In genomic region chr2:32559136-32559535, GRCh38 we compare ENCODE assay signal across 12 cellular contexts.
DNase-seq lines count a peak whose midpoint lies in the region; ATAC-seq, FAIRE-seq and TF ChIP-seq lines count a peak whose summit lies in the region.
"Had no signal": no experiment of that assay in that cellular context is flagged by ENCODE, and none has a peak within 500 bp of the region (broad histone marks: within the 10 kb centered on the region; RNA-seq: fewer than 3 reads in every experiment).

No MANE protein-coding gene starts in this region.

- peak overlapping the region; percentile 25 for H3K27ac Mint-ChIP-seq in activated naive CD4-positive, alpha-beta T cell treated with anti-CD3 and anti-CD28 coated beads, Interleukin-2, amount 10 ng/mL, durations not matched to agents 7 days and 5 days
- H3K27ac Mint-ChIP-seq in effector memory CD8-positive, alpha-beta T cell = peak overlapping the region; percentile 41 to 49

- no peak overlapping the region for H3K18ac ChIP-seq in mesendoderm (ENCODE audit: low read length)

- H3K4me2 ChIP-seq in keratinocyte (ENCODE audit: control insufficient read depth, extremely low read depth, insufficient read depth, low read depth, low read length) (no peak overlapping the region), mesendoderm (ENCODE audit: low read length) (no peak overlapping the region)
- H3K4me2 ChIP-seq: A549 had no signal

- H3K4me1 Mint-ChIP-seq in activated naive CD4-positive, alpha-beta T cell treated with anti-CD3 and anti-CD28 coated beads, Interleukin-2, amount 10 ng/mL, durations not matched to agents 7 days and 5 days = peaks cover 3% of the 10 kb centered on the region
- peaks cover 2 to 14% of the 10 kb centered on the region in 2 donors for H3K4me1 Mint-ChIP-seq in effector memory CD8-positive, alpha-beta T cell (ENCODE audit: low read depth in 2 of 2)

- no peaks in the 10 kb centered on the region for H3K79me1 ChIP-seq in mesendoderm (ENCODE audit: low read length)

- H3K9ac ChIP-seq in keratinocyte (ENCODE audit: control insufficient read depth, extremely low read depth, insufficient read depth, low read length) = no peak overlapping the region
- no peak overlapping the region for H3K9ac ChIP-seq in mesendoderm (ENCODE audit: low read length)

- no peak overlapping the region for H3K4ac ChIP-seq in mesendoderm (ENCODE audit: low read depth, low read length)

- H3K4me1 ChIP-seq in keratinocyte (ENCODE audit: control insufficient read depth, extremely low read depth, insufficient read depth, low read length) (no peaks in the 10 kb centered on the region), mesendoderm (ENCODE audit: control insufficient read depth, low read depth, low read length) (no peaks in the 10 kb centered on the region)

- peaks cover 21% of the 10 kb centered on the region for H3K36me3 Mint-ChIP-seq in activated naive CD4-positive, alpha-beta T cell treated with anti-CD3 and anti-CD28 coated beads, Interleukin-2, amount 10 ng/mL, durations not matched to agents 7 days and 5 days
- H3K36me3 Mint-ChIP-seq in effector memory CD8-positive, alpha-beta T cell (ENCODE audit: insufficient read depth) = peaks cover 41% of the 10 kb centered on the region

- ATAC-seq in effector memory CD8-positive, alpha-beta T cell (replicated peaks) = no peak
- ATAC-seq: A549 had no signal

- H3K79me2 ChIP-seq in keratinocyte (ENCODE audit: control insufficient read depth, insufficient read depth, low read length) (no peaks in the 10 kb centered on the region), mesendoderm (ENCODE audit: control insufficient read depth, insufficient read depth, low read length) (no peaks in the 10 kb centered on the region)

- no CpG with 5 or more reads among the region's 3 CpGs for WGBS in mesendoderm (ENCODE audit: extremely low coverage, insufficient coverage, low lambda C conversion rate)

- no peak overlapping the region for H4K8ac ChIP-seq in mesendoderm (ENCODE audit: low read depth, low read length)

- no peaks in the 10 kb centered on the region for H3K9me3 ChIP-seq in keratinocyte (ENCODE audit: control insufficient read depth, low read depth, low read length)
- H3K9me3 ChIP-seq: A549 had no signal

- no peaks in the 10 kb centered on the region for H4K20me1 ChIP-seq in keratinocyte (ENCODE audit: control insufficient read depth, extremely low read depth, insufficient read depth, low read length)

- no peaks in the 10 kb centered on the region for H3K27me3 ChIP-seq in keratinocyte (ENCODE audit: control insufficient read depth, extremely low read depth, insufficient read depth, low read length)
- H3K27me3 ChIP-seq in mesendoderm (ENCODE audit: insufficient read depth, low read length, poor library complexity) = no peaks in the 10 kb centered on the region

- H3K9me3 Mint-ChIP-seq in activated naive CD4-positive, alpha-beta T cell treated with anti-CD3 and anti-CD28 coated beads, Interleukin-2, amount 10 ng/mL, durations not matched to agents 7 days and 5 days = peaks cover 3% of the 10 kb centered on the region
- H3K9me3 Mint-ChIP-seq in effector memory CD8-positive, alpha-beta T cell = no peaks in the 10 kb centered on the region

- H3K36me3 ChIP-seq in keratinocyte (ENCODE audit: control insufficient read depth in 2 of 2, extremely low read depth in 1 of 2, insufficient read depth in 2 of 2, low read length in 2 of 2) (peaks cover 0 to 4% of the 10 kb centered on the region in 2 experiments), mesendoderm (ENCODE audit: control insufficient read depth, insufficient read depth, low read length) (no peaks in the 10 kb centered on the region)

- H3K27ac ChIP-seq in keratinocyte (ENCODE audit: control insufficient read depth, insufficient read depth, low read length) (no peak overlapping the region), temporal lobe (ENCODE audit: low read depth, low read length) (peak overlapping the region; percentile 75), mesendoderm (ENCODE audit: low read depth, low read length) (no peak overlapping the region)
- H3K27ac ChIP-seq: A549 had no signal

- no peak overlapping the region for H2BK5ac ChIP-seq in mesendoderm (ENCODE audit: low read length)

- H4K5ac ChIP-seq in mesendoderm (ENCODE audit: low read length) = no peak overlapping the region

- H2BK15ac ChIP-seq in mesendoderm (replicated peaks; ENCODE audit: low read depth) = no peak overlapping the region

- H2BK120ac ChIP-seq in mesendoderm (ENCODE audit: low read depth, low read length) = no peak overlapping the region

- FAIRE-seq in keratinocyte (lab: Jason Lieb, UNC) = peak; percentile 58
- FAIRE-seq: A549 had no signal

- no peak overlapping the region for H3K4me3 Mint-ChIP-seq in activated naive CD4-positive, alpha-beta T cell treated with anti-CD3 and anti-CD28 coated beads, Interleukin-2, amount 10 ng/mL, durations not matched to agents 7 days and 5 days
- no peak overlapping the region for H3K4me3 Mint-ChIP-seq in effector memory CD8-positive, alpha-beta T cell

- CTCF ChIA-PET in activated naive CD4-positive, alpha-beta T cell treated with anti-CD3 and anti-CD28 coated beads, Interleukin-2, amount 10 ng/mL, durations not matched to agents 7 days and 5 days (lab: Charles Lee) = no interaction called here

- H3K56ac ChIP-seq in mesendoderm (ENCODE audit: low read length) = no peak overlapping the region

- H3K23ac ChIP-seq in mesendoderm (ENCODE audit: low read length) = no peak overlapping the region

- H2AK5ac ChIP-seq in mesendoderm (ENCODE audit: low read length) = no peak overlapping the region

- H3K4me3 ChIP-seq in keratinocyte (ENCODE audit: control insufficient read depth in 2 of 3, extremely low read depth in 1 of 3, insufficient read depth in 2 of 3, low read depth in 1 of 3, low read length in 3 of 3) = no peak overlapping the region
- H3K4me3 ChIP-seq in mesendoderm (ENCODE audit: low read length) = no peak overlapping the region
- H3K4me3 ChIP-seq: A549 had no signal

- dilution Hi-C loops in keratinocyte (cut with MboI; ENCODE audit: extremely low pct_ligation_motif_present, low sequenced_read_pairs) = no loop called here

- no peak overlapping the region for H2AFZ ChIP-seq in keratinocyte (ENCODE audit: control insufficient read depth, low read length)

- H3K9me1 ChIP-seq in keratinocyte (ENCODE audit: control insufficient read depth, extremely low read depth, insufficient read depth, low read length) = no peaks in the 10 kb centered on the region

- no peaks in the 10 kb centered on the region for H3K27me3 Mint-ChIP-seq in activated naive CD4-positive, alpha-beta T cell treated with anti-CD3 and anti-CD28 coated beads, Interleukin-2, amount 10 ng/mL, durations not matched to agents 7 days and 5 days
- no peaks in the 10 kb centered on the region for H3K27me3 Mint-ChIP-seq in effector memory CD8-positive, alpha-beta T cell

- TF ChIP-seq CTCF in keratinocyte (optimal IDR thresholded peaks at IDR 0.05 in 1 of 3, IDR thresholded peaks at IDR 0.05 in 1 of 3, conservative IDR thresholded peaks at IDR 0.05 in 1 of 3; ENCODE audit: extremely low read depth in 1 of 3, insufficient read depth in 2 of 3, low read length in 3 of 3) = no peak

- no peak for DNase-seq in activated naive CD4-positive, alpha-beta T cell treated with anti-CD3 and anti-CD28 coated beads, Interleukin-2, amount 10 ng/mL, durations not matched to agents 7 days and 5 days
- DNase-seq in activated naive CD4-positive, alpha-beta T cell treated with Interleukin-2 at 50 U/mL for 16 hours = no peak
- no peak for DNase-seq in effector memory CD8-positive, alpha-beta T cell
- DNase-seq in keratinocyte (ENCODE audit: low read depth, low spot score) (no peak), mesendoderm (no peak), NCI-H345 (lab: John Stamatoyannopoulos, UW) (no peak), NCI-H524 treated with DMSO at 0.1 percent for 48 hours (lab: John Stamatoyannopoulos, UW) (no peak)
- DNase-seq: activated effector memory CD4-positive, alpha-beta T cell treated with anti-CD3 and anti-CD28 coated beads, Interleukin-2, amount 50 U/mL, for 16 hours; islet precursor cell; NCI-H2107 had no signal
